In genomic region chr9:99029083-99029482, GRCh38 we compare ENCODE assay signal across 20 cellular contexts.
DNase-seq lines count a peak whose midpoint lies in the region; ATAC-seq, FAIRE-seq and TF ChIP-seq lines count a peak whose summit lies in the region.
"Had no signal": no experiment of that assay in that cellular context is flagged by ENCODE, and none has a peak within 500 bp of the region (broad histone marks: within the 10 kb centered on the region; RNA-seq: fewer than 3 reads in every experiment).

No MANE protein-coding gene starts in this region.

- 36% methylated on average over 1 of the region's 2 CpGs for WGBS in mesenchymal stem cell
- 48 to 77% methylated on average over 2 of the region's 2 CpGs for WGBS in sigmoid colon, 2 donors

- H4K8ac ChIP-seq in mesenchymal stem cell (ENCODE audit: low read length), result no peak overlapping the region

- no peak for FAIRE-seq in astrocyte (lab: Jason Lieb, UNC)
- FAIRE-seq: HepG2 had no signal

- H3K9me3 Mint-ChIP-seq in HFFc6, result no peaks in the 10 kb centered on the region
- H3K9me3 Mint-ChIP-seq in astrocyte (ENCODE audit: unreplicated experiment), result peaks cover 10% of the 10 kb centered on the region
- H3K9me3 Mint-ChIP-seq: CD4-positive, alpha-beta T cell had no signal

- no peak for DNase-seq in HFFc6
- no peak for DNase-seq in astrocyte (ENCODE audit: low read depth)
- DNase-seq in mesenchymal stem cell, result no peak
- DNase-seq in sigmoid colon, result no peak
- DNase-seq in GOT3 (lab: John Stamatoyannopoulos, UW), result no peak
- DNase-seq in GM20000 (ENCODE audit: low spot score), result no peak
- DNase-seq in head of caudate nucleus, result no peak
- DNase-seq: ACHN; CD4-positive, alpha-beta T cell; EL; HCEC 1CT; NCI-H1105 treated with DMSO at 0.1 percent for 48 hours; NCI-H1694 treated with DMSO at 0.1 percent for 48 hours; NCI-H226; NCI-H524 treated with DMSO at 0.1 percent for 48 hours; Peyer's patch; Right ventricle myocardium superior had no signal

- TF ChIP-seq EP300 in sigmoid colon (IDR thresholded peaks at IDR 0.05), result no peak

- no peaks in the 10 kb centered on the region for H3K27me3 Mint-ChIP-seq in HFFc6 (ENCODE audit: insufficient read depth)
- H3K27me3 Mint-ChIP-seq in astrocyte (ENCODE audit: low read depth, unreplicated experiment), result no peaks in the 10 kb centered on the region
- H3K27me3 Mint-ChIP-seq: B cell; CD4-positive, alpha-beta T cell had no signal

- H3K27ac Mint-ChIP-seq in HFFc6 (peak overlapping the region; percentile 72; the same call in 1 of the 2 replicates), astrocyte (ENCODE audit: unreplicated experiment) (peak overlapping the region; percentile 75)
- H3K27ac Mint-ChIP-seq: B cell; CD4-positive, alpha-beta T cell had no signal

- H3K4me3 Mint-ChIP-seq in HFFc6 (no peak overlapping the region), astrocyte (ENCODE audit: unreplicated experiment) (no peak overlapping the region)
- H3K4me3 Mint-ChIP-seq: B cell; CD4-positive, alpha-beta T cell had no signal

- no peak for ATAC-seq in HG03196 (IDR thresholded peaks at IDR 0.05; ENCODE audit: unreplicated experiment)
- ATAC-seq: HepG2 had no signal

- no peaks in the 10 kb centered on the region for H3K27me3 ChIP-seq in astrocyte (ENCODE audit: insufficient read depth, low read length)
- H3K27me3 ChIP-seq in mesenchymal stem cell (ENCODE audit: control insufficient read depth in 1 of 2, insufficient read depth in 1 of 2, low read length in 2 of 2), result no peaks in the 10 kb centered on the region
- H3K27me3 ChIP-seq in sigmoid colon, result no peaks in the 10 kb centered on the region
- H3K27me3 ChIP-seq: Peyer's patch had no signal

- no peak overlapping the region for H3K18ac ChIP-seq in mesenchymal stem cell (ENCODE audit: low read depth in 1 of 2, low read length in 2 of 2)

- no peak overlapping the region for H2BK120ac ChIP-seq in mesenchymal stem cell (ENCODE audit: low read depth, low read length)

- H2BK12ac ChIP-seq in mesenchymal stem cell (ENCODE audit: low read length in 2 of 2), result no peak overlapping the region

- no peak overlapping the region for H4K91ac ChIP-seq in mesenchymal stem cell (ENCODE audit: low read length)

- no peaks in the 10 kb centered on the region for H4K20me1 ChIP-seq in astrocyte (ENCODE audit: insufficient read depth, low read length)

- no peaks in the 10 kb centered on the region for H3K79me2 ChIP-seq in astrocyte (ENCODE audit: insufficient read depth, low read length)

- H3K36me3 ChIP-seq in astrocyte (ENCODE audit: insufficient read depth, low read length) (no peaks in the 10 kb centered on the region), mesenchymal stem cell (ENCODE audit: control insufficient read depth in 1 of 2, insufficient read depth in 2 of 2, low read depth in 1 of 2, low read length in 2 of 2) (peaks cover 4 to 12% of the 10 kb centered on the region in 2 experiments), sigmoid colon (peaks cover 13 to 39% (median 18%) of the 10 kb centered on the region in 4 donors)
- H3K36me3 ChIP-seq: Peyer's patch had no signal

- H2BK15ac ChIP-seq in mesenchymal stem cell (ENCODE audit: low read depth, poor library complexity, severe bottlenecking), result no peak overlapping the region

- intact Hi-C loops in sigmoid colon (cut with DNase I) (no loop called here), head of caudate nucleus (cut with DNase I) (no loop called here)

- H3K4me1 ChIP-seq in astrocyte (ENCODE audit: insufficient read depth, low read length) (peaks cover 13% of the 10 kb centered on the region), mesenchymal stem cell (ENCODE audit: control insufficient read depth, insufficient read depth, low read depth, low read length) (peaks cover 14% of the 10 kb centered on the region), sigmoid colon (peaks cover 0 to 29% (median 18%) of the 10 kb centered on the region in 4 donors)
- H3K4me1 ChIP-seq: Peyer's patch had no signal

- H2AFZ ChIP-seq in astrocyte (ENCODE audit: low read depth, low read length) (no peak overlapping the region), mesenchymal stem cell (ENCODE audit: low read depth, low read length) (no peak overlapping the region)

- no peak overlapping the region for H3K4me3 ChIP-seq in astrocyte (ENCODE audit: insufficient read depth, low read depth, low read length)
- H3K4me3 ChIP-seq in mesenchymal stem cell (ENCODE audit: insufficient read depth in 1 of 2, low read depth in 1 of 2, low read length in 2 of 2), result no peak overlapping the region
- H3K4me3 ChIP-seq in sigmoid colon, result no peak overlapping the region
- H3K4me3 ChIP-seq: Peyer's patch had no signal

- H3K4me2 ChIP-seq in astrocyte (ENCODE audit: low read length), result no peak overlapping the region
- H3K4me2 ChIP-seq in mesenchymal stem cell (ENCODE audit: low read length, poor library complexity, severe bottlenecking), result no peak overlapping the region

- no peak overlapping the region for H3K23ac ChIP-seq in mesenchymal stem cell (ENCODE audit: low read length in 2 of 2)

- no peak for TF ChIP-seq POLR2A in sigmoid colon (IDR thresholded peaks at IDR 0.05)

- no peak overlapping the region for H2AK5ac ChIP-seq in mesenchymal stem cell (ENCODE audit: low read length, severe bottlenecking)

- H3K9me3 ChIP-seq in astrocyte (ENCODE audit: insufficient read depth, low read depth, low read length) (no peaks in the 10 kb centered on the region), mesenchymal stem cell (ENCODE audit: control insufficient read depth, low read length) (no peaks in the 10 kb centered on the region), sigmoid colon (no peaks in the 10 kb centered on the region)
- H3K9me3 ChIP-seq: Peyer's patch had no signal

- H2BK5ac ChIP-seq in mesenchymal stem cell (ENCODE audit: low read depth, low read length, poor library complexity, severe bottlenecking), result no peak overlapping the region

- no peaks in the 10 kb centered on the region for H3K79me1 ChIP-seq in mesenchymal stem cell (replicated peaks; ENCODE audit: low read length, poor library complexity, severe bottlenecking)

- H3K27ac ChIP-seq in astrocyte (ENCODE audit: low read depth, low read length), result peak overlapping the region; percentile 52
- peak overlapping the region; percentile 16 for H3K27ac ChIP-seq in mesenchymal stem cell (ENCODE audit: low read length, poor library complexity, severe bottlenecking)
- peak overlapping the region in 3 of 4 donors; percentile 65 to 70 (median 67) for H3K27ac ChIP-seq in sigmoid colon

- H3K14ac ChIP-seq in mesenchymal stem cell (ENCODE audit: low read length in 2 of 2), result no peak overlapping the region

- H3K4ac ChIP-seq in mesenchymal stem cell (ENCODE audit: low read depth in 1 of 2, low read length in 2 of 2), result no peak overlapping the region

- H3K9ac ChIP-seq in astrocyte (ENCODE audit: low read length), result no peak overlapping the region
- no peak overlapping the region for H3K9ac ChIP-seq in mesenchymal stem cell (ENCODE audit: low read length)

- peaks cover 37% of the 10 kb centered on the region for H3K4me1 Mint-ChIP-seq in HFFc6 (ENCODE audit: low read depth)
- peaks cover 31% of the 10 kb centered on the region for H3K4me1 Mint-ChIP-seq in astrocyte (ENCODE audit: low read depth, unreplicated experiment)

- TF ChIP-seq CTCF in HFFc6 (IDR thresholded peaks at IDR 0.05), result no peak
- TF ChIP-seq CTCF in astrocyte (IDR thresholded peaks at IDR 0.05; ENCODE audit: insufficient read depth, low read depth, low read length), result no peak
- no peak for TF ChIP-seq CTCF in sigmoid colon (IDR thresholded peaks at IDR 0.05)
- no peak for TF ChIP-seq CTCF in GM20000 (IDR thresholded peaks at IDR 0.05; ENCODE audit: extremely low read depth, missing control alignments)

- H3K36me3 Mint-ChIP-seq in HFFc6 (ENCODE audit: low read depth) (peaks cover 9% of the 10 kb centered on the region), astrocyte (ENCODE audit: low read depth, unreplicated experiment) (peaks cover 3% of the 10 kb centered on the region)

Comparison
In these comparisons a context has a peak if more than half of its experiments do, and no peak if none do; other contexts are left out.
1. H3K27ac ChIP-seq: peak in every context shown above with its lines; median percentile 67 in sigmoid colon; 52 in astrocyte; 16 in mesenchymal stem cell.